ENCODE assay signal across 16 cellular contexts in genomic region chr1:49765034-49765433, GRCh38.
DNase-seq lines count a peak whose midpoint lies in the region; ATAC-seq and TF ChIP-seq lines count a peak whose summit lies in the region.
"Had no signal": no experiment of that assay in that cellular context is flagged by ENCODE, and none has a peak within 500 bp of the region (broad histone marks: within the 10 kb centered on the region; RNA-seq: fewer than 3 reads in every experiment).

No MANE protein-coding gene starts in this region.

- H3K4me1 ChIP-seq in thyroid gland (no peaks in the 10 kb centered on the region), ovary (ENCODE audit: insufficient read depth) (no peaks in the 10 kb centered on the region)
- H3K4me1 ChIP-seq: upper lobe of right lung had no signal

- H3K4me3 ChIP-seq in WERI-Rb-1 (ENCODE audit: low read depth, low read length) (no peak overlapping the region), thyroid gland (replicated peaks in 1 of 3) (no peak overlapping the region), ovary (no peak overlapping the region)
- H3K4me3 ChIP-seq: upper lobe of right lung had no signal

- TF ChIP-seq POLR2A in thyroid gland (IDR thresholded peaks at IDR 0.05) (no peak), ovary (IDR thresholded peaks at IDR 0.05) (no peak)

- TF ChIP-seq CTCF in WERI-Rb-1 (IDR thresholded peaks at IDR 0.05; ENCODE audit: low read depth, low read length) (peak; percentile 63), thyroid gland (IDR thresholded peaks at IDR 0.05) (peak in 1 of 6 experiments; percentile 6), ovary (IDR thresholded peaks at IDR 0.05) (no peak)

- TF ChIP-seq EP300 in ovary (IDR thresholded peaks at IDR 0.05) = no peak

- H3K36me3 ChIP-seq in WERI-Rb-1 (no peaks in the 10 kb centered on the region), thyroid gland (no peaks in the 10 kb centered on the region), ovary (no peaks in the 10 kb centered on the region)
- H3K36me3 ChIP-seq: upper lobe of right lung had no signal

- no peak for ATAC-seq in HG03432 (IDR thresholded peaks at IDR 0.05; ENCODE audit: unreplicated experiment)

- no peak overlapping the region for H3K27ac ChIP-seq in WERI-Rb-1
- H3K27ac ChIP-seq in thyroid gland = no peak overlapping the region
- no peak overlapping the region for H3K27ac ChIP-seq in ovary
- no peak overlapping the region for H3K27ac ChIP-seq in substantia nigra (ENCODE audit: low read depth, low read length, poor library complexity, severe bottlenecking)
- H3K27ac ChIP-seq: HL-60, upper lobe of right lung had no signal

- DNase-seq in SIG-M5 treated with dmso at 0.1 percent for 504 hours (lab: John Stamatoyannopoulos, UW; ENCODE audit: unreplicated experiment) = peak; percentile 1
- DNase-seq in SIG-M5 (lab: John Stamatoyannopoulos, UW) = no peak
- peak; percentile 5 for DNase-seq in NCI-H524 treated with DMSO at 0.1 percent for 48 hours (lab: John Stamatoyannopoulos, UW)
- DNase-seq in WERI-Rb-1 = peak; percentile 32
- DNase-seq in thyroid gland = peak; percentile 3 to 21
- DNase-seq in ovary = no peak
- no peak for DNase-seq in substantia nigra (lab: John Stamatoyannopoulos, UW)
- DNase-seq: activated CD4-positive, alpha-beta memory T cell treated with anti-CD3 and anti-CD28 coated beads, Interleukin-2, amount 10 ng/mL, durations not matched to agents 7 days and 5 days; effector CD8-positive, alpha-beta T cell; H9; islet precursor cell; stimulated activated CD4-positive, alpha-beta T cell treated with anti-CD3 and anti-CD28 coated beads, Interleukin-2, amount 100 ng/mL, for 24 hours; T-helper 2 cell; upper lobe of right lung had no signal

- WGBS in thyroid gland, 2 donors = 23 to 41% methylated on average over 3 of the region's 3 CpGs
- 41 to 59% (median 57%) methylated on average over 3 of the region's 3 CpGs for WGBS in ovary, 3 donors

- H3K27me3 ChIP-seq in WERI-Rb-1 (ENCODE audit: insufficient read depth, low read depth, severe bottlenecking) = no peaks in the 10 kb centered on the region
- no peaks in the 10 kb centered on the region for H3K27me3 ChIP-seq in thyroid gland
- H3K27me3 ChIP-seq in ovary = no peaks in the 10 kb centered on the region
- H3K27me3 ChIP-seq: upper lobe of right lung had no signal

- H3K9me3 ChIP-seq in WERI-Rb-1 (ENCODE audit: severe bottlenecking) (no peaks in the 10 kb centered on the region), thyroid gland (no peaks in the 10 kb centered on the region), ovary (no peaks in the 10 kb centered on the region)
- H3K9me3 ChIP-seq: upper lobe of right lung had no signal

- intact Hi-C loops in thyroid gland (cut with DNase I) (no loop called here), ovary (cut with DNase I) (no loop called here)

Comparison
In these comparisons a context has a peak if more than half of its experiments do, and no peak if none do; other contexts are left out.
1. DNase-seq: peak in SIG-M5 treated with dmso at 0.1 percent for 504 hours (single experiment), NCI-H524 treated with DMSO at 0.1 percent for 48 hours (single experiment), WERI-Rb-1 (single experiment) and thyroid gland (2 of 2); none in SIG-M5 (single experiment), ovary (0 of 5) and substantia nigra (0 of 49).